11 cellular contexts compared by ENCODE assay signal in genomic region chr17:76598004-76598439, GRCh38. TPM values are rescaled to one million over a fixed set of nuclear protein-coding genes. Genes with fewer than 3 reads are reported as not detected.
DNase-seq lines count a peak whose midpoint lies in the region; ATAC-seq and TF ChIP-seq lines count a peak whose summit lies in the region.
"Had no signal": no experiment of that assay in that cellular context is flagged by ENCODE, and none has a peak within 500 bp of the region (broad histone marks: within the 10 kb centered on the region; RNA-seq: fewer than 3 reads in every experiment).

No MANE protein-coding gene starts in this region.

- H3K36me3 ChIP-seq in PC-9 (ENCODE audit: low read depth) (no peaks in the 10 kb centered on the region), upper lobe of left lung (no peaks in the 10 kb centered on the region)
- H3K36me3 ChIP-seq: heart right ventricle had no signal

- no peak overlapping the region for H3K4me3 ChIP-seq in PC-9
- no peak overlapping the region for H3K4me3 ChIP-seq in upper lobe of left lung
- H3K4me3 ChIP-seq: heart right ventricle had no signal

- intact Hi-C loops in Right ventricle myocardium superior (cut with DNase I) (no loop called here), cardiac septum (cut with DNase I) (no loop called here), PC-9 (cut with micrococcal nuclease; ENCODE audit: unreplicated experiment) (no loop called here)

- no peak for TF ChIP-seq CTCF in PC-9 (conservative IDR thresholded peaks at IDR 0.05)
- TF ChIP-seq CTCF in upper lobe of left lung (IDR thresholded peaks at IDR 0.05), result no peak

- no peaks in the 10 kb centered on the region for H3K27me3 ChIP-seq in PC-9 (ENCODE audit: insufficient read depth, low read depth)
- no peaks in the 10 kb centered on the region for H3K27me3 ChIP-seq in upper lobe of left lung
- H3K27me3 ChIP-seq: heart right ventricle had no signal

- POLR2A ChIA-PET in PC-9 (lab: Charles Lee; ENCODE audit: unreplicated experiment), result no interaction called here

- DNase-seq in Right ventricle myocardium superior, result no peak
- no peak for DNase-seq in cardiac septum (ENCODE audit: low spot score)
- no peak for DNase-seq in PC-9
- DNase-seq in hippocampal formation (lab: John Stamatoyannopoulos, UW), result peak; percentile 35 to 41
- DNase-seq in upper lobe of left lung, result no peak
- DNase-seq in NCI-H524 treated with DMSO at 0.1 percent for 48 hours (lab: John Stamatoyannopoulos, UW), result no peak
- DNase-seq: activated T-cell treated with anti-CD3 and anti-CD28 coated beads, Interleukin-2, amount 50 U/mL, for 1 hour; heart right ventricle had no signal

- H3K27ac ChIP-seq in PC-9, result peak overlapping the region; percentile 43; the same call in 1 of the 2 replicates
- no peak overlapping the region for H3K27ac ChIP-seq in upper lobe of left lung

- CTCF ChIA-PET in PC-9 (lab: Charles Lee), result interaction anchor here (0.6 to 1.2 kb wide), 3 partner anchors 10 to 23 kb away, joined by 3 to 7 read pairs (median 3); no protein-coding TSS in a partner anchor

- no peaks in the 10 kb centered on the region for H3K79me2 ChIP-seq in PC-9 (ENCODE audit: low read depth)

- no TSS peak for BruUV-seq in PC-9 (replicated peaks; lab: Mats Ljungman, UMichigan)

- peaks cover 53% of the 10 kb centered on the region for H3K4me1 ChIP-seq in PC-9 (replicated peaks; ENCODE audit: insufficient read depth)
- H3K4me1 ChIP-seq in upper lobe of left lung, result peaks cover 10 to 33% (median 21%) of the 10 kb centered on the region in 4 donors

- ATAC-seq in Right ventricle myocardium superior (ENCODE audit: poor library complexity) (peak; percentile 57), upper lobe of left lung (ENCODE audit: low FRiP score in 2 of 2) (peak; percentile 70 to 79), HG03469 (IDR thresholded peaks at IDR 0.05; ENCODE audit: unreplicated experiment) (no peak), GM18502 (IDR thresholded peaks at IDR 0.05; ENCODE audit: poor library complexity, unreplicated experiment) (no peak)

- H3K9me3 ChIP-seq in PC-9 (ENCODE audit: insufficient read depth, low read depth) (no peaks in the 10 kb centered on the region), upper lobe of left lung (no peaks in the 10 kb centered on the region)
- H3K9me3 ChIP-seq: heart right ventricle had no signal

- H3K9me2 ChIP-seq in PC-9 (ENCODE audit: insufficient read depth), result no peaks in the 10 kb centered on the region

- 0 out of 2 replicates have a peak overlapping the region, but pooled peaks have one; percentile 23 for H3K4me2 ChIP-seq in PC-9

- no peak overlapping the region for H2AFZ ChIP-seq in PC-9

- TF ChIP-seq EP300 in upper lobe of left lung (IDR thresholded peaks at IDR 0.05), result peak in 1 of 4 donors; percentile 12

- WGBS in upper lobe of left lung, 2 donors, result 28 to 41% methylated on average over 2 of the region's 2 CpGs

- peak in 1 of 4 donors; percentile 28 for TF ChIP-seq POLR2A in upper lobe of left lung (IDR thresholded peaks at IDR 0.05)

- H4K20me1 ChIP-seq in PC-9 (ENCODE audit: insufficient read depth), result no peaks in the 10 kb centered on the region

- H3F3A ChIP-seq in PC-9 (ENCODE audit: insufficient read depth, low read depth), result peaks cover 25% of the 10 kb centered on the region

RNA-seq across cellular contexts. Expression of gene ST6GALNAC2, which starts 12.4 kb away (rescaled TPM):
- 6.1 TPM for total RNA-seq in Right ventricle myocardium superior
- 6.2 TPM for total RNA-seq in cardiac septum
- total RNA-seq in PC-9 (2021), result 15.5 and 18.7 TPM in 2 replicates
- total RNA-seq in upper lobe of left lung, result 10 to 100 TPM; 24.4 to 63.5 (median 39.8) TPM

RNA-seq across cellular contexts. Expression of gene ST6GALNAC1, which starts 45.5 kb away (rescaled TPM):
- total RNA-seq in Right ventricle myocardium superior (2.8 TPM), cardiac septum (1.9 TPM), PC-9 (2021) (0.75 and 0.76 TPM in 2 replicates), upper lobe of left lung (10 to 100 TPM in 4 of 6 donors, 1 to 10 TPM in 2; 8.3 to 20.4 (median 19.1) TPM)
- total RNA-seq: M059J had no signal

RNA-seq across cellular contexts. Expression of gene PRCD, which starts 58.2 kb away (rescaled TPM):
- 4.0 TPM for total RNA-seq in Right ventricle myocardium superior
- 2.7 TPM for total RNA-seq in cardiac septum
- total RNA-seq in PC-9 (2021), result 2.6 and 2.7 TPM in 2 replicates
- total RNA-seq in upper lobe of left lung, result 10 to 100 TPM in 1 of 6 donors, 1 to 10 TPM in 4, not detected in 1; 3.0 to 13.9 (median 7.2) TPM

Comparison
In these comparisons a context has a peak if more than half of its experiments do, and no peak if none do; other contexts are left out.
1. ATAC-seq: peak in Right ventricle myocardium superior (single experiment) and upper lobe of left lung (2 of 2); none in HG03469 (single experiment) and GM18502 (single experiment).
2. DNase-seq: peak in hippocampal formation (2 of 2); none in Right ventricle myocardium superior (single experiment), cardiac septum (single experiment), PC-9 (0 of 2), upper lobe of left lung (0 of 2) and NCI-H524 treated with DMSO at 0.1 percent for 48 hours (single experiment).